Comparison of ENCODE assay signal across 9 cellular contexts in the genomic region with DNA sequence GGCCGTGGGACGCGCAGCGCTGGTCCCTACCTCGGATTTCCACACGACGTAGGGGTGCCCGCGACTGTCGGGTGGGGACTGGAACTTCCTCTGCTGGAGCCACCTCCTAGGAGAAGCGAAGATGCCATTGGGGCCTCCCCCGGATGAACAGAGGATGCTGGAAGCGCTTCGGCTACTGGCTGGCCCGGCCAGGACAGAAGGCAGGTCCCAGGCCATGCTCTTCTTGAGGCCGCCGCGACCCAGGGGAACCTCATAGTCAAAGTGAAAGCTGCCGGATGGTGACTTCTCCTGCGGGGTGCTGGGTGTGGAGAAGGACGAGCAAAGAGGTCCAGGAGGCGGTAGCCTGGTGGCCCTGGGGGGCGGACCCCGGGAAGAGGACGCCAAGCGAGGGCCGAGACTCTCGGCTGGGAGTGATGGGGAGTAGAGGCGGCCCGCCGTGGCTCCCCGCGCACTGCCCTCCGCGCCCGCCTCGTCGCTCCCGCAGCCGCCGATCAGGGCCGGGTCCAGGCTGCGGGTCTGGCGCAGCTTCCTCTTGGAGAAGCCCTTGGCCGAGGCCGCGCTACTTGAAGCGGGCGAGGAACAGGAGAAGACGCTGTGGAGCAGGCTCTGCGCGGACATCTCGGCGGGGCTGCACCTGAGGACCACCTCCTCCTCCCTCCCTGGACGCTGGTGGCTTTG. TPM values are rescaled to one million over a fixed set of nuclear protein-coding genes. Genes with fewer than 3 reads are reported as not detected.
DNase-seq lines count a peak whose midpoint lies in the region; ATAC-seq and TF ChIP-seq lines count a peak whose summit lies in the region.
"Had no signal": no experiment of that assay in that cellular context is flagged by ENCODE, and none has a peak within 500 bp of the region (broad histone marks: within the 10 kb centered on the region; RNA-seq: fewer than 3 reads in every experiment).

No MANE protein-coding gene starts in this region.

- no peak for TF ChIP-seq RAD21 in neural cell (conservative IDR thresholded peaks at IDR 0.05)

- CTCF ChIA-PET in A673 (lab: Charles Lee), result no interaction called here

- H3K36me3 ChIP-seq in fibroblast of lung (ENCODE audit: control insufficient read depth, insufficient read depth, low read length) (no peaks in the 10 kb centered on the region), neural cell (ENCODE audit: insufficient read depth, low read length) (no peaks in the 10 kb centered on the region), A673 (ENCODE audit: insufficient read depth, low read length, poor library complexity, severe bottlenecking) (no peaks in the 10 kb centered on the region)

- H3K9me3 Mint-ChIP-seq in stimulated activated memory B cell treated with anti-CD40 and anti-IgM and Interleukin-4, amounts not matched to agents 10 μg/mL and 1 μg/mL and 100 μg/mL, for 72 hours, result no peaks in the 10 kb centered on the region

- H3K79me2 ChIP-seq in fibroblast of lung (ENCODE audit: control insufficient read depth, insufficient read depth, low read length) (no peaks in the 10 kb centered on the region), neural cell (replicated peaks; ENCODE audit: insufficient read depth, low read length) (no peaks in the 10 kb centered on the region)

- H3K9me3 ChIP-seq in fibroblast of lung (ENCODE audit: control insufficient read depth, insufficient read depth, low read depth, low read length) (no peaks in the 10 kb centered on the region), neural cell (ENCODE audit: low read length) (no peaks in the 10 kb centered on the region), A673 (ENCODE audit: low read depth, low read length, poor library complexity, severe bottlenecking) (no peaks in the 10 kb centered on the region)

- no peaks in the 10 kb centered on the region for H3K36me3 Mint-ChIP-seq in stimulated activated memory B cell treated with anti-CD40 and anti-IgM and Interleukin-4, amounts not matched to agents 10 μg/mL and 1 μg/mL and 100 μg/mL, for 72 hours

- H3K4me1 ChIP-seq in fibroblast of lung (ENCODE audit: control insufficient read depth, extremely low read depth, insufficient read depth, low read length) (no peaks in the 10 kb centered on the region), A673 (ENCODE audit: insufficient read depth, low read length, poor library complexity, severe bottlenecking) (no peaks in the 10 kb centered on the region)

- no peaks in the 10 kb centered on the region for H3F3A ChIP-seq in neural cell (ENCODE audit: insufficient read depth, low read length, poor library complexity, severe bottlenecking)

- H3K4me3 Mint-ChIP-seq in stimulated activated memory B cell treated with anti-CD40 and anti-IgM and Interleukin-4, amounts not matched to agents 10 μg/mL and 1 μg/mL and 100 μg/mL, for 72 hours, result no peak overlapping the region

- DNase-seq in AG10803 (ENCODE audit: low read depth) (no peak), fibroblast of lung (ENCODE audit: low read depth in 2 of 2) (peak in 1 of 2 donors; percentile 12), Ammon's horn (ENCODE audit: low spot score) (no peak), A673 (ENCODE audit: low spot score) (no peak), NCI-H2171 treated with DMSO at 0.1 percent for 48 hours (lab: John Stamatoyannopoulos, UW) (no peak)
- DNase-seq: DND-41 had no signal

- H4K20me1 ChIP-seq in fibroblast of lung (ENCODE audit: control insufficient read depth, extremely low read depth, insufficient read depth, low read length) (no peaks in the 10 kb centered on the region), neural cell (ENCODE audit: insufficient read depth) (no peaks in the 10 kb centered on the region)

- H3K4me3 ChIP-seq in AG10803 (ENCODE audit: low read length), result peak overlapping the region; percentile 47
- H3K4me3 ChIP-seq in fibroblast of lung (replicated peaks in 1 of 4; ENCODE audit: control extremely low read depth in 1 of 4, insufficient read depth in 1 of 4, low read depth in 3 of 4, low read length in 4 of 4), result peak overlapping the region; percentile 52 to 68 (median 59)
- peak overlapping the region; percentile 74 for H3K4me3 ChIP-seq in neural cell (ENCODE audit: low read length)
- no peak overlapping the region for H3K4me3 ChIP-seq in A673 (ENCODE audit: low read depth, low read length, poor library complexity, severe bottlenecking)

- H3K27me3 ChIP-seq in fibroblast of lung (ENCODE audit: control insufficient read depth, insufficient read depth, low read length) (no peaks in the 10 kb centered on the region), neural cell (ENCODE audit: insufficient read depth, low read depth, low read length) (peaks cover 44% of the 10 kb centered on the region), A673 (replicated peaks; ENCODE audit: insufficient read depth, low read depth, low read length, poor library complexity) (peaks cover 78% of the 10 kb centered on the region)

- H3K9me2 ChIP-seq in neural cell (ENCODE audit: insufficient read depth, low read length), result no peaks in the 10 kb centered on the region

- TF ChIP-seq EP300 in neural cell (conservative IDR thresholded peaks at IDR 0.05; ENCODE audit: poor library complexity, severe bottlenecking), result no peak

- H3K9ac ChIP-seq in fibroblast of lung (ENCODE audit: insufficient read depth, low read length) (peak overlapping the region; percentile 42), neural cell (ENCODE audit: low read length) (no peak overlapping the region)

- H3K4me1 Mint-ChIP-seq in stimulated activated memory B cell treated with anti-CD40 and anti-IgM and Interleukin-4, amounts not matched to agents 10 μg/mL and 1 μg/mL and 100 μg/mL, for 72 hours, result peaks cover 6% of the 10 kb centered on the region

- intact Hi-C loops in A673 (cut with micrococcal nuclease; ENCODE audit: unreplicated experiment), result no loop called here

- POLR2A ChIA-PET in A673 (lab: Charles Lee; ENCODE audit: low non-redundant PET), result no interaction called here

- H3K27ac ChIP-seq in fibroblast of lung (ENCODE audit: insufficient read depth, low read length) (peak overlapping the region; percentile 14), neural cell (ENCODE audit: low read length) (no peak overlapping the region), A673 (ENCODE audit: low read depth, low read length, poor library complexity, severe bottlenecking) (no peak overlapping the region)

- BruUV-seq in A673 (replicated peaks; lab: Mats Ljungman, UMichigan), result no TSS peak

- peak; percentile 34 for ATAC-seq in HG03432 (IDR thresholded peaks at IDR 0.05; ENCODE audit: unreplicated experiment)
- ATAC-seq in stimulated activated memory B cell treated with anti-CD40 and anti-IgM and Interleukin-4, amounts not matched to agents 10 μg/mL and 1 μg/mL and 100 μg/mL, for 72 hours, result no peak

- no peak overlapping the region for H3K27ac Mint-ChIP-seq in stimulated activated memory B cell treated with anti-CD40 and anti-IgM and Interleukin-4, amounts not matched to agents 10 μg/mL and 1 μg/mL and 100 μg/mL, for 72 hours

- peaks cover 45% of the 10 kb centered on the region for H3K27me3 Mint-ChIP-seq in stimulated activated memory B cell treated with anti-CD40 and anti-IgM and Interleukin-4, amounts not matched to agents 10 μg/mL and 1 μg/mL and 100 μg/mL, for 72 hours

- H3K4me2 ChIP-seq in fibroblast of lung (ENCODE audit: extremely low read depth, insufficient read depth, low read length) (peak overlapping the region; percentile 68), neural cell (ENCODE audit: low read length) (no peak overlapping the region)

- H2AFZ ChIP-seq in fibroblast of lung (ENCODE audit: low read length) (peak overlapping the region; percentile 46), neural cell (ENCODE audit: low read depth, low read length) (no peak overlapping the region)

- TF ChIP-seq CTCF in AG10803 (conservative IDR thresholded peaks at IDR 0.05; ENCODE audit: low read length) (no peak), fibroblast of lung (conservative IDR thresholded peaks at IDR 0.05 in 1 of 2, IDR thresholded peaks at IDR 0.05 in 1 of 2; ENCODE audit: low read depth in 1 of 2, low read length in 2 of 2) (no peak), neural cell (IDR thresholded peaks at IDR 0.05; ENCODE audit: poor library complexity, severe bottlenecking) (no peak), A673 (conservative IDR thresholded peaks at IDR 0.05; ENCODE audit: low read depth, low read length) (no peak)

TF ChIP-seq in neural cell, 6 proteins besides CTCF, POLR2A, EP300 and RAD21 (continues in another document):
- TF ChIP-seq SMC3 (conservative IDR thresholded peaks at IDR 0.05; ENCODE audit: poor library complexity) (no peak), MXI1 (conservative IDR thresholded peaks at IDR 0.05; ENCODE audit: poor library complexity, severe bottlenecking) (no peak), EZH2 (IDR thresholded peaks at IDR 0.05; ENCODE audit: borderline replicate concordance, insufficient read depth, low read length, poor library complexity, severe bottlenecking) (no peak)
- TF ChIP-seq, protein P1, sequence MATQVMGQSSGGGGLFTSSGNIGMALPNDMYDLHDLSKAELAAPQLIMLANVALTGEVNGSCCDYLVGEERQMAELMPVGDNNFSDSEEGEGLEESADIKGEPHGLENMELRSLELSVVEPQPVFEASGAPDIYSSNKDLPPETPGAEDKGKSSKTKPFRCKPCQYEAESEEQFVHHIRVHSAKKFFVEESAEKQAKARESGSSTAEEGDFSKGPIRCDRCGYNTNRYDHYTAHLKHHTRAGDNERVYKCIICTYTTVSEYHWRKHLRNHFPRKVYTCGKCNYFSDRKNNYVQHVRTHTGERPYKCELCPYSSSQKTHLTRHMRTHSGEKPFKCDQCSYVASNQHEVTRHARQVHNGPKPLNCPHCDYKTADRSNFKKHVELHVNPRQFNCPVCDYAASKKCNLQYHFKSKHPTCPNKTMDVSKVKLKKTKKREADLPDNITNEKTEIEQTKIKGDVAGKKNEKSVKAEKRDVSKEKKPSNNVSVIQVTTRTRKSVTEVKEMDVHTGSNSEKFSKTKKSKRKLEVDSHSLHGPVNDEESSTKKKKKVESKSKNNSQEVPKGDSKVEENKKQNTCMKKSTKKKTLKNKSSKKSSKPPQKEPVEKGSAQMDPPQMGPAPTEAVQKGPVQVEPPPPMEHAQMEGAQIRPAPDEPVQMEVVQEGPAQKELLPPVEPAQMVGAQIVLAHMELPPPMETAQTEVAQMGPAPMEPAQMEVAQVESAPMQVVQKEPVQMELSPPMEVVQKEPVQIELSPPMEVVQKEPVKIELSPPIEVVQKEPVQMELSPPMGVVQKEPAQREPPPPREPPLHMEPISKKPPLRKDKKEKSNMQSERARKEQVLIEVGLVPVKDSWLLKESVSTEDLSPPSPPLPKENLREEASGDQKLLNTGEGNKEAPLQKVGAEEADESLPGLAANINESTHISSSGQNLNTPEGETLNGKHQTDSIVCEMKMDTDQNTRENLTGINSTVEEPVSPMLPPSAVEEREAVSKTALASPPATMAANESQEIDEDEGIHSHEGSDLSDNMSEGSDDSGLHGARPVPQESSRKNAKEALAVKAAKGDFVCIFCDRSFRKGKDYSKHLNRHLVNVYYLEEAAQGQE (IDR thresholded peaks at IDR 0.05; ENCODE audit: borderline replicate concordance), result no peak

RNA-seq across cellular contexts. Expression of a gene that starts 1.4 kb away (rescaled TPM):
- total RNA-seq in fibroblast of lung (6.9 and 11.7 TPM in 2 replicates), A673 (2021) (0.15 TPM in 1 of 2 replicates, not detected in the other)
- polyA plus RNA-seq in fibroblast of lung (5.9 and 11.5 TPM in 2 replicates), neural cell (0.40 TPM in 1 of 2 replicates, not detected in the other)
- 4.9 and 8.2 TPM in 2 replicates for polyA plus RNA-seq in fibroblast of lung (2012)
- polyA minus RNA-seq in fibroblast of lung (ENCODE audit: low replicate concordance) (20.6 and 26.5 TPM in 2 replicates), neural cell (0.58 and 0.73 TPM in 2 replicates)
